In genomic region chr6:151590742-151591141, GRCh38 we compare ENCODE assay signal across 28 cellular contexts.
"Had no signal": no experiment of that assay in that cellular context is flagged by ENCODE, and none has a peak within 500 bp of the region (broad histone marks: within the 10 kb centered on the region; RNA-seq: fewer than 3 reads in every experiment).

No MANE protein-coding gene starts in this region.

- H2AFZ ChIP-seq: neural progenitor cell, parathyroid adenoma had no signal

- H3K79me2 ChIP-seq: parathyroid adenoma had no signal

- H3K4me2 ChIP-seq: neural progenitor cell, smooth muscle cell had no signal

- H3K4me1 ChIP-seq: parathyroid adenoma, psoas muscle, spleen, suprapubic skin, testis, tibial artery, transverse colon, upper lobe of right lung, uterus had no signal

- DNase-seq: natural killer cell; occipital lobe; ovary; posterior cingulate gyrus; psoas muscle; right cardiac atrium; spleen; stimulated activated CD4-positive, alpha-beta T cell treated with anti-CD3 and anti-CD28 coated beads, Interleukin-12 subunit alpha, Interleukin-12 subunit beta, amount 100 ng/mL, for 4 hours; stimulated activated CD4-positive, alpha-beta T cell treated with anti-CD3 and anti-CD28 coated beads, Interleukin-1b, Interleukin-23, amount 100 ng/mL, for 48 hours; stimulated activated CD4-positive, alpha-beta T cell treated with anti-CD3 and anti-CD28 coated beads, Interleukin-4, amount 100 ng/mL, for 1 hour; stimulated activated CD4-positive, alpha-beta T cell treated with anti-CD3 and anti-CD28 coated beads, Interleukin-4, amount 100 ng/mL, for 4 hours; stimulated activated CD8-positive, alpha-beta memory T cell treated with anti-CD3 and anti-CD28 coated beads, Interleukin-4, amount 100 ng/mL, for 48 hours; stimulated activated naive CD4-positive, alpha-beta T cell; stimulated activated naive CD8-positive, alpha-beta T cell treated with anti-CD3 and anti-CD28 coated beads, Interleukin-15, amount 100 ng/mL, for 72 hours; stimulated activated naive CD8-positive, alpha-beta T cell treated with anti-CD3 and anti-CD28 coated beads, Interleukin-15, Interleukin-2, amounts not matched to agents 100 U/mL and 50 U/mL, for 24 hours; substantia nigra; testis; tibial artery; transverse colon; upper lobe of right lung; uterus had no signal

- H3K36me3 ChIP-seq: neural progenitor cell, ovary, suprapubic skin, transverse colon, upper lobe of right lung, uterus had no signal

- H3K9me3 ChIP-seq: psoas muscle, testis had no signal

- H3K27me3 ChIP-seq: neural progenitor cell, ovary, spleen, suprapubic skin, testis, tibial artery, transverse colon, upper lobe of right lung, uterus had no signal

- ATAC-seq: natural killer cell; psoas muscle; right cardiac atrium; sciatic nerve; stimulated activated memory B cell treated with anti-CD40 and anti-IgM and Interleukin-4, amounts not matched to agents 10 μg/mL and 1 μg/mL and 100 μg/mL, for 72 hours; stimulated activated naive CD8-positive, alpha-beta T cell treated with anti-CD3 and anti-CD28 coated beads, Interleukin-15, amount 100 ng/mL, for 72 hours; stimulated activated naive CD8-positive, alpha-beta T cell treated with anti-CD3 and anti-CD28 coated beads, Interleukin-15, Interleukin-2, amounts not matched to agents 100 U/mL and 50 U/mL, for 24 hours; upper lobe of right lung had no signal

- H3K27ac ChIP-seq: neural progenitor cell, ovary, parathyroid adenoma, psoas muscle, skin epidermis, spleen, suprapubic skin, testis, tibial artery, transverse colon, upper lobe of right lung, uterus had no signal

- H3K4me3 ChIP-seq: neural progenitor cell, ovary, psoas muscle, skin epidermis, smooth muscle cell, spleen, suprapubic skin, testis, tibial artery, transverse colon, upper lobe of right lung, uterus had no signal

- H3K9ac ChIP-seq: neural progenitor cell, parathyroid adenoma had no signal
